Comparison of ENCODE assay signal across 9 cellular contexts in genomic region chr4:140790765-140791164, GRCh38. TPM values are rescaled to one million over a fixed set of nuclear protein-coding genes. Genes with fewer than 3 reads are reported as not detected.
DNase-seq lines count a peak whose midpoint lies in the region; ATAC-seq, FAIRE-seq and TF ChIP-seq lines count a peak whose summit lies in the region.
"Had no signal": no experiment of that assay in that cellular context is flagged by ENCODE, and none has a peak within 500 bp of the region (broad histone marks: within the 10 kb centered on the region; RNA-seq: fewer than 3 reads in every experiment).

No MANE protein-coding gene starts in this region.

- H3K79me1 ChIP-seq in mesendoderm (ENCODE audit: low read length): no peaks in the 10 kb centered on the region

- H3K9ac ChIP-seq in HepG2 (ENCODE audit: insufficient read depth, low read depth, low read length) (no peak overlapping the region), mesendoderm (ENCODE audit: low read length) (no peak overlapping the region)

- BruUV-seq in HepG2 (replicated peaks; lab: Mats Ljungman, UMichigan): no TSS peak

- no peak for TF ChIP-seq RAD21 in HepG2 (CRISPR knock-in tag; IDR thresholded peaks at IDR 0.05)

- no peak for TF ChIP-seq CTCF in right lobe of liver (IDR thresholded peaks at IDR 0.05)
- no peak for TF ChIP-seq CTCF in HepG2 (CRISPR knock-in tag; IDR thresholded peaks at IDR 0.05)
- no peak for TF ChIP-seq CTCF in testis (IDR thresholded peaks at IDR 0.05)

- no peak overlapping the region for H4K8ac ChIP-seq in mesendoderm (ENCODE audit: low read depth, low read length)

- POLR2A ChIA-PET in HepG2 (lab: Yijun Ruan, JAX): no interaction called here

- no peak overlapping the region for H2BK5ac ChIP-seq in mesendoderm (ENCODE audit: low read length)

- no peak overlapping the region for H3K56ac ChIP-seq in mesendoderm (ENCODE audit: low read length)

- H2BK15ac ChIP-seq in mesendoderm (replicated peaks; ENCODE audit: low read depth): no peak overlapping the region

- no peaks in the 10 kb centered on the region for H3K27me3 ChIP-seq in right lobe of liver
- 0 out of 5 replicates have a peak, but pooled peaks cover 0 to 2% of the 10 kb centered on the region in 2 experiments for H3K27me3 ChIP-seq in HepG2 (ENCODE audit: control insufficient read depth in 1 of 2, insufficient read depth in 2 of 2, low read length in 2 of 2)
- H3K27me3 ChIP-seq in testis: no peaks in the 10 kb centered on the region
- H3K27me3 ChIP-seq in mesendoderm (ENCODE audit: insufficient read depth, low read length, poor library complexity): no peaks in the 10 kb centered on the region

- no peaks in the 10 kb centered on the region for H3K27me3 Mint-ChIP-seq in dendritic cell treated with granulocyte-macrophage colony-stimulating factor and Interleukin-4, amounts not matched to agents 40 ng/mL and 50 ng/mL, for 4 days

- H3K18ac ChIP-seq in mesendoderm (ENCODE audit: low read length): no peak overlapping the region

- H3K9me3 ChIP-seq in right lobe of liver (no peaks in the 10 kb centered on the region), HepG2 (ENCODE audit: low read length) (peaks cover 6% of the 10 kb centered on the region; the same call in 1 of the 2 replicates), testis (no peaks in the 10 kb centered on the region)

- in situ Hi-C loops in HepG2 (cut with HindIII; ENCODE audit: extremely low pct_ligation_motif_present, low pct_unique_long_range_greater_than_20kb): no loop called here

- no peak for FAIRE-seq in HepG2 (lab: Jason Lieb, UNC)

- no peak overlapping the region for H3K4me3 Mint-ChIP-seq in dendritic cell treated with granulocyte-macrophage colony-stimulating factor and Interleukin-4, amounts not matched to agents 40 ng/mL and 50 ng/mL, for 4 days

- no peaks in the 10 kb centered on the region for H4K20me1 ChIP-seq in HepG2 (ENCODE audit: insufficient read depth, low read length)

- H3K36me3 ChIP-seq in right lobe of liver (no peaks in the 10 kb centered on the region), HepG2 (replicated peaks in 1 of 2; ENCODE audit: control insufficient read depth in 1 of 2, insufficient read depth in 2 of 2, low read length in 2 of 2) (no peaks in the 10 kb centered on the region), testis (ENCODE audit: low read depth, missing control alignments) (no peaks in the 10 kb centered on the region), mesendoderm (ENCODE audit: control insufficient read depth, insufficient read depth, low read length) (no peaks in the 10 kb centered on the region)

- ATAC-seq in right lobe of liver: peak; percentile 64 to 86 (median 78)
- ATAC-seq in HepG2: no peak
- ATAC-seq in HG03280 (IDR thresholded peaks at IDR 0.05; ENCODE audit: unreplicated experiment): peak; percentile 83

- no peak for TF ChIP-seq POLR2A in right lobe of liver (IDR thresholded peaks at IDR 0.05)
- TF ChIP-seq POLR2A in HepG2 (IDR thresholded peaks at IDR 0.05; ENCODE audit: insufficient read depth in 1 of 2, low read depth in 2 of 2, low read length in 2 of 2): no peak
- no peak for TF ChIP-seq POLR2A in testis (IDR thresholded peaks at IDR 0.05)

- H3K4me3 ChIP-seq in right lobe of liver (no peak overlapping the region), HepG2 (replicated peaks in 1 of 3; ENCODE audit: insufficient read depth in 1 of 3, low read depth in 2 of 3, low read length in 3 of 3) (no peak overlapping the region), testis (no peak overlapping the region), mesendoderm (ENCODE audit: low read length) (no peak overlapping the region)
- H3K4me3 ChIP-seq: SK-N-MC had no signal

- peaks cover 58% of the 10 kb centered on the region for H3K4me1 Mint-ChIP-seq in dendritic cell treated with granulocyte-macrophage colony-stimulating factor and Interleukin-4, amounts not matched to agents 40 ng/mL and 50 ng/mL, for 4 days (ENCODE audit: low read depth)

- H3K4me1 ChIP-seq in right lobe of liver (no peaks in the 10 kb centered on the region), HepG2 (ENCODE audit: insufficient read depth, low read length) (no peaks in the 10 kb centered on the region), testis (no peaks in the 10 kb centered on the region), mesendoderm (ENCODE audit: control insufficient read depth, low read depth, low read length) (peaks cover 3% of the 10 kb centered on the region)

- H4K5ac ChIP-seq in mesendoderm (ENCODE audit: low read length): no peak overlapping the region

- H3K36me3 Mint-ChIP-seq in dendritic cell treated with granulocyte-macrophage colony-stimulating factor and Interleukin-4, amounts not matched to agents 40 ng/mL and 50 ng/mL, for 4 days (ENCODE audit: low read depth): no peaks in the 10 kb centered on the region

- no peak overlapping the region for H3K4ac ChIP-seq in mesendoderm (ENCODE audit: low read depth, low read length)

- no peak overlapping the region for H2BK120ac ChIP-seq in mesendoderm (ENCODE audit: low read depth, low read length)

- H3K79me2 ChIP-seq in HepG2 (ENCODE audit: insufficient read depth, low read length) (no peaks in the 10 kb centered on the region), mesendoderm (ENCODE audit: control insufficient read depth, insufficient read depth, low read length) (no peaks in the 10 kb centered on the region)

- DNase-seq in right lobe of liver (peak in 1 of 3 donors; percentile 31), HepG2 (ENCODE audit: low spot score) (no peak), testis (peak; percentile 23), NCI-H524 (lab: John Stamatoyannopoulos, UW) (no peak), mesendoderm (no peak), NCI-H1092 (lab: John Stamatoyannopoulos, UW) (no peak)

- H2AFZ ChIP-seq in HepG2 (ENCODE audit: low read length): no peak overlapping the region

- H2AK5ac ChIP-seq in mesendoderm (ENCODE audit: low read length): no peak overlapping the region

- 58% methylated on average over 3 of the region's 3 CpGs for WGBS in right lobe of liver (ENCODE audit: insufficient coverage, low coverage, low lambda C conversion rate, missing lambda C conversion rate)
- 85% methylated on average over 3 of the region's 3 CpGs for WGBS in HepG2 (ENCODE audit: low lambda C conversion rate)
- WGBS in testis, 2 donors: 91 to 96% methylated on average over 3 of the region's 3 CpGs
- WGBS in mesendoderm (ENCODE audit: extremely low coverage, insufficient coverage, low lambda C conversion rate): no CpG with 5 or more reads among the region's 3 CpGs

- CTCF ChIA-PET in HepG2 (lab: Yijun Ruan, JAX; ENCODE audit: low intra/inter-chr PET ratio, low total read pairs): no interaction called here

- no peaks in the 10 kb centered on the region for H3K9me3 Mint-ChIP-seq in dendritic cell treated with granulocyte-macrophage colony-stimulating factor and Interleukin-4, amounts not matched to agents 40 ng/mL and 50 ng/mL, for 4 days

- H3K4me2 ChIP-seq in HepG2 (ENCODE audit: low read depth, low read length) (no peak overlapping the region), mesendoderm (ENCODE audit: low read length) (no peak overlapping the region)

- no peak overlapping the region for H3K23ac ChIP-seq in mesendoderm (ENCODE audit: low read length)

- intact Hi-C loops in right lobe of liver (cut with DNase I): no loop called here
- intact Hi-C loops in HepG2 (cut with micrococcal nuclease; ENCODE audit: unreplicated experiment): no loop called here
- intact Hi-C loops in dendritic cell treated with granulocyte-macrophage colony-stimulating factor and Interleukin-4, amounts not matched to agents 40 ng/mL and 50 ng/mL, for 4 days (cut with micrococcal nuclease): loop anchor here (1.0 to 10.0 kb wide), 2 partner anchors 33 to 844 kb away; partner anchors contain the start of gene IL15
- intact Hi-C loops in testis (cut with DNase I; ENCODE audit: low total_unique reads): no loop called here

- H3K27ac ChIP-seq in right lobe of liver (peak overlapping the region in 1 of 3 donors; percentile 34), HepG2 (ENCODE audit: extremely low read length, insufficient read depth, low read length) (no peak overlapping the region), testis (no peak overlapping the region), mesendoderm (ENCODE audit: low read depth, low read length) (no peak overlapping the region)
- H3K27ac ChIP-seq: SK-N-MC had no signal

- H3K27ac Mint-ChIP-seq in dendritic cell treated with granulocyte-macrophage colony-stimulating factor and Interleukin-4, amounts not matched to agents 40 ng/mL and 50 ng/mL, for 4 days: peak overlapping the region; percentile 92

- no peak for TF ChIP-seq EP300 in HepG2 (IDR thresholded peaks at IDR 0.05; ENCODE audit: low read depth in 2 of 2, low read length in 2 of 2)
- TF ChIP-seq EP300 in HepG2 (CRISPR knock-in tag; IDR thresholded peaks at IDR 0.05; ENCODE audit: borderline replicate concordance): no peak

TF ChIP-seq in HepG2, 621 proteins besides CTCF, POLR2A, EP300 and RAD21 (continues in another document):
- TF ChIP-seq ZNF317 (CRISPR knock-in tag; IDR thresholded peaks at IDR 0.05): no peak

RNA-seq across cellular contexts. Expression of gene TBC1D9, which starts 34.6 kb away (rescaled TPM):
- total RNA-seq in right lobe of liver: 10 to 100 TPM in 3 of 6 experiments, 1 to 10 TPM in 3; 6.6 to 17.9 (median 9.4) TPM
- 12.2 TPM in 2 replicates for total RNA-seq in HepG2 (2016; rRNA removed; fragmentation: Illumina TruSeq; extraction: Trizol)
- total RNA-seq in HepG2 (2016; cell fraction: cytosol; rRNA removed; fragmentation: Illumina TruSeq; extraction: Trizol; ENCODE audit: low read depth): 1.5 and 2.6 TPM in 2 replicates
- total RNA-seq in HepG2 (2016; cell fraction: insoluble cytoplasmic fraction; rRNA removed; fragmentation: Illumina TruSeq; extraction: Trizol): 10.4 and 11.6 TPM in 2 replicates
- 4.6 and 4.8 TPM in 2 replicates for total RNA-seq in HepG2 (2016; cell fraction: membrane; rRNA removed; fragmentation: Illumina TruSeq; extraction: Trizol)
- 17.1 and 20.0 TPM in 2 replicates for total RNA-seq in HepG2 (2016; cell fraction: nucleus; rRNA removed; fragmentation: Illumina TruSeq; extraction: Trizol)
- polyA plus RNA-seq in HepG2 (2011; rRNA removed): 9.6 and 11.9 TPM in 2 replicates
- polyA plus RNA-seq in HepG2 (2011; cell fraction: cytosol; rRNA removed): 7.0 and 8.0 TPM in 2 replicates
- polyA plus RNA-seq in HepG2 (2011; cell fraction: nucleus; rRNA removed): 11.8 and 12.8 TPM in 2 replicates
- polyA plus RNA-seq in HepG2 (2012): 7.3 and 8.1 TPM in 2 replicates
- 0.26 and 0.42 TPM in 2 replicates for polyA plus RNA-seq in HepG2 (2016; cell fraction: cytosol; fragmentation: Illumina TruSeq; extraction: Trizol; ENCODE audit: low read depth)
- polyA plus RNA-seq in HepG2 (2016; cell fraction: insoluble cytoplasmic fraction; fragmentation: Illumina TruSeq; extraction: Trizol; ENCODE audit: low read depth): 7.8 and 8.5 TPM in 2 replicates
- polyA plus RNA-seq in HepG2 (2016; cell fraction: membrane; fragmentation: Illumina TruSeq; extraction: Trizol; ENCODE audit: low read depth): 1.4 and 1.7 TPM in 2 replicates
- 11.3 and 12.2 TPM in 2 replicates for polyA plus RNA-seq in HepG2 (2016; cell fraction: nucleus; fragmentation: Illumina TruSeq; extraction: Trizol; ENCODE audit: insufficient read depth, low read depth)
- 11.6 and 31.0 TPM in 2 replicates for polyA minus RNA-seq in HepG2 (2011; rRNA and poly(A)+ RNA removed; ENCODE audit: low replicate concordance)
- polyA minus RNA-seq in HepG2 (2011; cell fraction: cytosol; rRNA and poly(A)+ RNA removed): 13.0 and 13.1 TPM in 2 replicates
- polyA minus RNA-seq in HepG2 (2011; cell fraction: nucleus; rRNA and poly(A)+ RNA removed): 57.6 and 63.4 TPM in 2 replicates
- total RNA-seq in testis: 10 to 100 TPM in 1 of 2 donors, 1 to 10 TPM in 1; 9.8 to 13.1 TPM
- 8.6 TPM for polyA plus RNA-seq in testis (ENCODE audit: insufficient read depth, low read depth, low replicate concordance)
- 9.4 TPM for polyA plus RNA-seq in mesendoderm (2013, experiment 1 of 2)
- polyA plus RNA-seq in mesendoderm (2013, experiment 2 of 2): 8.4 TPM
